Comparison of ENCODE assay signal across 1 cellular context in genomic region chr11:60841797-60842687, GRCh38.
A peak's percentile ranks its signal among the peaks of the same experiment; 100 is the strongest.
TF ChIP-seq lines count a peak whose summit lies in the region.

Gene CCDC86, plus strand, starts transcription at chr11:60842113. Its CDS starts 12 bp downstream, at chr11:60842125.

TF ChIP-seq in HepG2, 621 proteins besides CTCF, POLR2A, EP300 and RAD21 (continued from another document and continues in another):
- no peak for TF ChIP-seq SNAPC2 (CRISPR knock-in tag; IDR thresholded peaks at IDR 0.05)
- no peak for TF ChIP-seq ISX (CRISPR knock-in tag; conservative IDR thresholded peaks at IDR 0.05)
- TF ChIP-seq IKZF5 (CRISPR knock-in tag; IDR thresholded peaks at IDR 0.05): peak; percentile 90
- TF ChIP-seq ATF4 (CRISPR knock-in tag; IDR thresholded peaks at IDR 0.05): peak in 1 of 2 experiments; percentile 71; a peak in 2 of 4 replicates
- peak; percentile 65; the same call in 1 of the 2 replicates for TF ChIP-seq ZNF253 (CRISPR knock-in tag; IDR thresholded peaks at IDR 0.05; ENCODE audit: borderline replicate concordance)
- no peak for TF ChIP-seq POGK (CRISPR knock-in tag; conservative IDR thresholded peaks at IDR 0.05)
- TF ChIP-seq MNT (IDR thresholded peaks at IDR 0.05): peak; percentile 93
- peak; percentile 71; the same call in 1 of the 2 replicates for TF ChIP-seq ETV5 (CRISPR knock-in tag; IDR thresholded peaks at IDR 0.05; ENCODE audit: borderline replicate concordance)
- peak; percentile 92 for TF ChIP-seq SMAD9 (CRISPR knock-in tag; IDR thresholded peaks at IDR 0.05)
- no peak for TF ChIP-seq NONO (IDR thresholded peaks at IDR 0.05)
- peak; percentile 97 for TF ChIP-seq NONO (CRISPR knock-in tag; conservative IDR thresholded peaks at IDR 0.05)
- no peak for TF ChIP-seq ZNF276 (CRISPR knock-in tag; IDR thresholded peaks at IDR 0.05; ENCODE audit: low read depth)
- TF ChIP-seq DZIP1 (CRISPR knock-in tag; IDR thresholded peaks at IDR 0.05): no peak
- TF ChIP-seq ZNF747 (CRISPR knock-in tag; IDR thresholded peaks at IDR 0.05; ENCODE audit: borderline replicate concordance): peak; percentile 83; the same call in 1 of the 2 replicates
- peak; percentile 87 for TF ChIP-seq PHF8 (CRISPR knock-in tag; IDR thresholded peaks at IDR 0.05)
- peak; percentile 92 for TF ChIP-seq TBX2 (CRISPR knock-in tag; IDR thresholded peaks at IDR 0.05; ENCODE audit: borderline replicate concordance)
- TF ChIP-seq ZBTB3 (CRISPR knock-in tag; IDR thresholded peaks at IDR 0.05; ENCODE audit: borderline replicate concordance, low read depth): peak; percentile 76; the same call in 1 of the 2 replicates
- peak; percentile 91 for TF ChIP-seq ZFY (CRISPR knock-in tag; IDR thresholded peaks at IDR 0.05)
- peak; percentile 98 for TF ChIP-seq RFXAP (CRISPR knock-in tag; IDR thresholded peaks at IDR 0.05; ENCODE audit: borderline replicate concordance)
- TF ChIP-seq ZNF549 (CRISPR knock-in tag; IDR thresholded peaks at IDR 0.05): no peak
- TF ChIP-seq ZNF800 (CRISPR knock-in tag; IDR thresholded peaks at IDR 0.05): peak; percentile 25
- TF ChIP-seq HOXD1 (CRISPR knock-in tag; IDR thresholded peaks at IDR 0.05): peak; percentile 90
- no peak for TF ChIP-seq ATAD3A (CRISPR knock-in tag; IDR thresholded peaks at IDR 0.05)
- peak; percentile 72; the same call in 1 of the 2 replicates for TF ChIP-seq LBX2 (CRISPR knock-in tag; IDR thresholded peaks at IDR 0.05; ENCODE audit: borderline replicate concordance)
- TF ChIP-seq KLF16 (CRISPR knock-in tag; IDR thresholded peaks at IDR 0.05): peak in 1 of 2 experiments; percentile 96; a peak in 2 of 4 replicates
- peak; percentile 30; the same call in 1 of the 2 replicates for TF ChIP-seq NR2F2 (IDR thresholded peaks at IDR 0.05; ENCODE audit: borderline replicate concordance, low read depth)
- TF ChIP-seq RBM39 (IDR thresholded peaks at IDR 0.05; ENCODE audit: low read depth, low read length, poor library complexity, severe bottlenecking): peak; percentile 73
- no peak for TF ChIP-seq ADNP (CRISPR knock-in tag; IDR thresholded peaks at IDR 0.05)
- no peak for TF ChIP-seq ZNF770 (CRISPR knock-in tag; IDR thresholded peaks at IDR 0.05)
- peak; percentile 92 for TF ChIP-seq HDAC2 (CRISPR knock-in tag; IDR thresholded peaks at IDR 0.05)
- no peak for TF ChIP-seq NFRKB (IDR thresholded peaks at IDR 0.05)
- TF ChIP-seq SMARCC2 (IDR thresholded peaks at IDR 0.05): no peak
- TF ChIP-seq ZNF512B (CRISPR knock-in tag; IDR thresholded peaks at IDR 0.05; ENCODE audit: borderline replicate concordance): no peak
- TF ChIP-seq CREB3 (CRISPR knock-in tag; IDR thresholded peaks at IDR 0.05): 0 out of 2 replicates have a peak, but pooled peaks have one; percentile 23
- TF ChIP-seq SALL2 (CRISPR knock-in tag; IDR thresholded peaks at IDR 0.05): peak; percentile 89
- TF ChIP-seq SOX6 (IDR thresholded peaks at IDR 0.05): no peak
- peak; percentile 76; the same call in 1 of the 2 replicates for TF ChIP-seq SOX6 (CRISPR knock-in tag; IDR thresholded peaks at IDR 0.05)
- TF ChIP-seq FOXJ3 (CRISPR knock-in tag; IDR thresholded peaks at IDR 0.05; ENCODE audit: borderline replicate concordance): peak; percentile 52; the same call in 1 of the 2 replicates
- TF ChIP-seq ATF1 (CRISPR knock-in tag; IDR thresholded peaks at IDR 0.05): peak; percentile 100
- peak; percentile 33; the same call in 1 of the 2 replicates for TF ChIP-seq TFAP4 (IDR thresholded peaks at IDR 0.05; ENCODE audit: borderline replicate concordance, low read depth)
- TF ChIP-seq MAX (IDR thresholded peaks at IDR 0.05): peak; percentile 100
